ENCODE assay signal across 33 cellular contexts in the genomic region with DNA sequence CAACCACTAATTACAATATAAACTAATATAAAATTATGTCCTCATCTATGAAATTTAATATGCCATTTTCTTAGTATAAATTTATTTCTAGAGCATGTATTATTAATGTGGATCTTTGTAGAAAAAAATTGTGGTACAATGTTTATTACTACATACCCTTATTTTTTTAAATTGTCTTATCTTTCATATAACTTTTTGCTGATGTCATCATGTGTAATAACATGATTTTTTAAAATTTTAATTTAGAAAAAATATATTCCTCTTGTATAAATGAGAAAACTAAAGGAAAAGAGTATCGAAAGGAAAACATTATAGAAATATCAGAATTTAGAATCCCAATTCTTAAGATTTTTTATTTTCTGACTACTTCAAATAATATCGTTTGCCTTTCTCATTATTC. TPM values are rescaled to one million over a fixed set of nuclear protein-coding genes. Genes with fewer than 3 reads are reported as not detected.
"Had no signal": no experiment of that assay in that cellular context is flagged by ENCODE, and none has a peak within 500 bp of the region (broad histone marks: within the 10 kb centered on the region; RNA-seq: fewer than 3 reads in every experiment).

No MANE protein-coding gene starts in this region.

- FAIRE-seq: astrocyte, bronchial epithelial cell, endothelial cell of umbilical vein had no signal

- DNase-seq: activated CD4-positive, alpha-beta memory T cell treated with anti-CD3 and anti-CD28 coated beads for 36 hours; activated CD4-positive, alpha-beta T cell treated with anti-CD3 and anti-CD28 coated beads for 36 hours; activated CD4-positive, alpha-beta T cell treated with anti-CD3 and anti-CD28 coated beads, Interleukin-2, amount 10 ng/mL, durations not matched to agents 24 days and 14 days; activated CD4-positive, CD25-positive, alpha-beta regulatory T cell; activated CD4-positive, CD25-positive, alpha-beta regulatory T cell treated with anti-CD3 and anti-CD28 coated beads, Interleukin-2, amount 50 U/mL, for 72 hours; activated CD8-positive, alpha-beta memory T cell treated with anti-CD3 and anti-CD28 coated beads, Interleukin-2, amount 50 U/mL, for 48 hours; activated gamma-delta T cell; activated naive CD4-positive, alpha-beta T cell; activated naive CD4-positive, alpha-beta T cell treated with anti-CD3 and anti-CD28 coated beads, Interleukin-2, amount 10 ng/mL, durations not matched to agents 7 days and 5 days; activated naive CD8-positive, alpha-beta T cell treated with anti-CD3 and anti-CD28 coated beads, Interleukin-2, amount 10 ng/mL, durations not matched to agents 7 days and 5 days; activated T-cell treated with anti-CD3 and anti-CD28 coated beads for 4 hours; activated T-cell treated with anti-CD3 and anti-CD28 coated beads, Interleukin-2, amount 50 U/mL, for 24 hours; activated T-cell treated with anti-CD3 and anti-CD28 coated beads, Interleukin-2, amount 50 U/mL, for 72 hours; anterior cingulate cortex; brain microvascular endothelial cell; dorsolateral prefrontal cortex; effector memory CD4-positive, alpha-beta T cell; foreskin fibroblast; gastrocnemius medialis; glutamatergic neuron; heart left ventricle; T-helper 1 cell; T-helper 17 cell; T1000 had no signal

- H3K36me3 ChIP-seq: brain microvascular endothelial cell, gastrocnemius medialis, heart left ventricle had no signal

- H3K27me3 Mint-ChIP-seq: dendritic cell treated with granulocyte-macrophage colony-stimulating factor and Interleukin-4, amounts not matched to agents 40 ng/mL and 50 ng/mL, for 4 days had no signal

- ATAC-seq: activated CD4-positive, alpha-beta T cell treated with anti-CD3 and anti-CD28 coated beads for 36 hours; activated naive CD4-positive, alpha-beta T cell treated with anti-CD3 and anti-CD28 coated beads, Interleukin-2, amount 50 U/mL, for 72 hours; activated T-cell treated with anti-CD3 and anti-CD28 coated beads, Interleukin-2, amount 50 U/mL, for 72 hours; gastrocnemius medialis; heart left ventricle; T-helper 17 cell had no signal

- H3K36me3 Mint-ChIP-seq: activated CD4-positive, alpha-beta memory T cell treated with anti-CD3 and anti-CD28 coated beads for 36 hours; activated naive CD4-positive, alpha-beta T cell treated with anti-CD3 and anti-CD28 coated beads, Interleukin-2, amount 10 ng/mL, durations not matched to agents 7 days and 5 days; activated naive CD4-positive, alpha-beta T cell treated with anti-CD3 and anti-CD28 coated beads, Interleukin-2, amount 50 U/mL, for 72 hours; activated naive CD8-positive, alpha-beta T cell treated with anti-CD3 and anti-CD28 coated beads, Interleukin-2, amount 10 ng/mL, durations not matched to agents 7 days and 5 days had no signal

- H3K27ac ChIP-seq: brain microvascular endothelial cell, coronary artery, epithelial cell of prostate, gastrocnemius medialis, heart left ventricle had no signal

- H3K27ac Mint-ChIP-seq: activated CD4-positive, alpha-beta memory T cell treated with anti-CD3 and anti-CD28 coated beads for 36 hours; activated CD4-positive, alpha-beta T cell treated with anti-CD3 and anti-CD28 coated beads for 36 hours; activated CD4-positive, alpha-beta T cell treated with anti-CD3 and anti-CD28 coated beads, Interleukin-2, amount 10 ng/mL, durations not matched to agents 24 days and 14 days; activated naive CD4-positive, alpha-beta T cell treated with anti-CD3 and anti-CD28 coated beads, Interleukin-2, amount 10 ng/mL, durations not matched to agents 7 days and 5 days; activated naive CD4-positive, alpha-beta T cell treated with anti-CD3 and anti-CD28 coated beads, Interleukin-2, amount 50 U/mL, for 72 hours; activated naive CD8-positive, alpha-beta T cell treated with anti-CD3 and anti-CD28 coated beads, Interleukin-2, amount 10 ng/mL, durations not matched to agents 7 days and 5 days; activated T-cell treated with anti-CD3 and anti-CD28 coated beads, Interleukin-2, amount 50 U/mL, for 24 hours; activated T-cell treated with anti-CD3 and anti-CD28 coated beads, Interleukin-2, amount 50 U/mL, for 72 hours; dendritic cell treated with granulocyte-macrophage colony-stimulating factor and Interleukin-4, amounts not matched to agents 40 ng/mL and 50 ng/mL, for 4 days; T-helper 17 cell; T-helper 2 cell treated with Interferon-gamma antibody and Interleukin-4, amounts not matched to agents 5 μg/mL and 100 μg/mL, for 36 hours had no signal

- H3K4me3 ChIP-seq: coronary artery, dorsolateral prefrontal cortex, gastrocnemius medialis, heart left ventricle had no signal

- H3K27me3 ChIP-seq: brain microvascular endothelial cell, dorsolateral prefrontal cortex, gastrocnemius medialis, heart left ventricle had no signal

- H3K9me3 ChIP-seq: gastrocnemius medialis had no signal

- H3K9me3 Mint-ChIP-seq: activated CD4-positive, alpha-beta memory T cell treated with anti-CD3 and anti-CD28 coated beads for 36 hours; activated CD4-positive, alpha-beta T cell treated with anti-CD3 and anti-CD28 coated beads, Interleukin-2, amount 10 ng/mL, durations not matched to agents 24 days and 14 days; activated naive CD4-positive, alpha-beta T cell treated with anti-CD3 and anti-CD28 coated beads, Interleukin-2, amount 10 ng/mL, durations not matched to agents 7 days and 5 days; activated naive CD4-positive, alpha-beta T cell treated with anti-CD3 and anti-CD28 coated beads, Interleukin-2, amount 50 U/mL, for 72 hours; activated naive CD8-positive, alpha-beta T cell treated with anti-CD3 and anti-CD28 coated beads, Interleukin-2, amount 10 ng/mL, durations not matched to agents 7 days and 5 days; activated T-cell treated with anti-CD3 and anti-CD28 coated beads, Interleukin-2, amount 50 U/mL, for 24 hours; activated T-cell treated with anti-CD3 and anti-CD28 coated beads, Interleukin-2, amount 50 U/mL, for 72 hours; central memory CD8-positive, alpha-beta T cell; dendritic cell treated with granulocyte-macrophage colony-stimulating factor and Interleukin-4, amounts not matched to agents 40 ng/mL and 50 ng/mL, for 4 days; T-helper 2 cell treated with Interferon-gamma antibody and Interleukin-4, amounts not matched to agents 5 μg/mL and 100 μg/mL, for 36 hours had no signal

- H3K4me3 Mint-ChIP-seq: activated CD4-positive, alpha-beta memory T cell treated with anti-CD3 and anti-CD28 coated beads for 36 hours; activated CD4-positive, alpha-beta T cell treated with anti-CD3 and anti-CD28 coated beads for 36 hours; activated CD4-positive, alpha-beta T cell treated with anti-CD3 and anti-CD28 coated beads, Interleukin-2, amount 10 ng/mL, durations not matched to agents 24 days and 14 days; activated naive CD4-positive, alpha-beta T cell treated with anti-CD3 and anti-CD28 coated beads, Interleukin-2, amount 10 ng/mL, durations not matched to agents 7 days and 5 days; activated naive CD8-positive, alpha-beta T cell treated with anti-CD3 and anti-CD28 coated beads, Interleukin-2, amount 10 ng/mL, durations not matched to agents 7 days and 5 days; activated T-cell treated with anti-CD3 and anti-CD28 coated beads, Interleukin-2, amount 50 U/mL, for 24 hours; activated T-cell treated with anti-CD3 and anti-CD28 coated beads, Interleukin-2, amount 50 U/mL, for 72 hours; central memory CD8-positive, alpha-beta T cell; dendritic cell treated with granulocyte-macrophage colony-stimulating factor and Interleukin-4, amounts not matched to agents 40 ng/mL and 50 ng/mL, for 4 days; T-helper 17 cell; T-helper 2 cell treated with Interferon-gamma antibody and Interleukin-4, amounts not matched to agents 5 μg/mL and 100 μg/mL, for 36 hours had no signal

RNA-seq across cellular contexts. Expression of gene SCN2A, which starts 49.9 kb away (rescaled TPM):
- total RNA-seq: activated CD4-positive, alpha-beta memory T cell treated with anti-CD3 and anti-CD28 coated beads for 36 hours; activated CD4-positive, alpha-beta T cell treated with anti-CD3 and anti-CD28 coated beads, Interleukin-2, amount 10 ng/mL, durations not matched to agents 24 days and 14 days; endothelial cell of umbilical vein; gastrocnemius medialis had no signal
- polyA plus RNA-seq: endothelial cell of umbilical vein had no signal
